20 cellular contexts compared by ENCODE assay signal in the genomic region with DNA sequence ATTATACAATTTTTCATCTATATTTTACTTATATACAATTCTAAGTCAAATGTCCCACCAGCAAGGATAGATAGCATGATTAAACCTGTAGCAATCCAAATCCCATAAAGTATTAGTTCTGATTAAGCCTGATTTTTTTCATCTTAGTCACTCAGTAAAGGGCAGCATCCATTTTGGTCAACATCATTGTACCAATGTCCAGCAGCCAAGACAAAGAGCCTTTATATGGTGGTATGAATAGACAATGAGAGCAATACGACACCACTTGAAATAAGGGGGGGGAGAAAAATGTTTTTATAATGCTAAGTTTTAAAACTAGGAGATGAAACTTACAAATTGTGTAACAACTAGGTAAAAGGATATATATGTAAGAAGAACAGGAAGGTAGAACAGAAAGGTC. TPM values are rescaled to one million over a fixed set of nuclear protein-coding genes. Genes with fewer than 3 reads are reported as not detected.
A peak's percentile ranks its signal among the peaks of the same experiment; 100 is the strongest.
DNase-seq lines count a peak whose midpoint lies in the region; FAIRE-seq and TF ChIP-seq lines count a peak whose summit lies in the region.
"Had no signal": no experiment of that assay in that cellular context is flagged by ENCODE, and none has a peak within 500 bp of the region (broad histone marks: within the 10 kb centered on the region; RNA-seq: fewer than 3 reads in every experiment).

No MANE protein-coding gene starts in this region.

- H3K9me3 ChIP-seq in trophoblast cell (ENCODE audit: insufficient read depth, low read depth, low read length) = no peaks in the 10 kb centered on the region
- H3K9me3 ChIP-seq in esophagus squamous epithelium = no peaks in the 10 kb centered on the region

- H2BK12ac ChIP-seq in trophoblast cell (ENCODE audit: low read length) = no peak overlapping the region

- H3K27me3 Mint-ChIP-seq in Calu3 (ENCODE audit: unreplicated experiment) = no peaks in the 10 kb centered on the region
- peaks cover 3% of the 10 kb centered on the region for H3K27me3 Mint-ChIP-seq in endothelial cell (ENCODE audit: unreplicated experiment)
- H3K27me3 Mint-ChIP-seq: activated CD4-positive, alpha-beta T cell treated with anti-CD3 and anti-CD28 coated beads, Interleukin-2, amount 10 ng/mL, durations not matched to agents 7 days and 5 days; stimulated activated memory B cell treated with anti-CD40 and anti-IgM and Interleukin-4, amounts not matched to agents 10 μg/mL and 1 μg/mL and 100 μg/mL, for 72 hours had no signal

- H3K36me3 ChIP-seq in trophoblast cell (ENCODE audit: control insufficient read depth in 1 of 2, insufficient read depth in 2 of 2, low read length in 2 of 2) = peaks cover 2 to 3% of the 10 kb centered on the region in 2 experiments
- no peaks in the 10 kb centered on the region for H3K36me3 ChIP-seq in esophagus squamous epithelium

- H3K4me3 ChIP-seq in trophoblast cell (ENCODE audit: low read depth, low read length) (no peak overlapping the region), esophagus squamous epithelium (no peak overlapping the region)
- H3K4me3 ChIP-seq: coronary artery had no signal

- no peak overlapping the region for H4K91ac ChIP-seq in trophoblast cell (ENCODE audit: low read depth, low read length)

- H3K36me3 Mint-ChIP-seq in Calu3 (ENCODE audit: insufficient read depth, unreplicated experiment) (peaks cover 41% of the 10 kb centered on the region), endothelial cell (ENCODE audit: low read depth, unreplicated experiment) (peaks cover 6% of the 10 kb centered on the region)

- H2AK5ac ChIP-seq in trophoblast cell (ENCODE audit: low read length) = no peak overlapping the region

- H3K27me3 ChIP-seq in trophoblast cell (ENCODE audit: insufficient read depth, low read length) = no peaks in the 10 kb centered on the region
- H3K27me3 ChIP-seq in esophagus squamous epithelium = no peaks in the 10 kb centered on the region
- H3K27me3 ChIP-seq: brain microvascular endothelial cell had no signal

- H2BK5ac ChIP-seq in trophoblast cell (ENCODE audit: low read depth, low read length, poor library complexity) = no peak overlapping the region

- DNase-seq in Calu3 (peak; percentile 31), M059J (ENCODE audit: low read depth) (peak; percentile 39), frontal cortex (ENCODE audit: low spot score in 2 of 2) (peak in 1 of 2 donors; percentile 42), trophoblast cell (no peak), endothelial cell (ENCODE audit: low spot score) (no peak), esophagus squamous epithelium (lab: John Stamatoyannopoulos, UW) (no peak), NCI-H774 (lab: John Stamatoyannopoulos, UW) (no peak)
- DNase-seq: activated CD4-positive, alpha-beta T cell treated with anti-CD3 and anti-CD28 coated beads, Interleukin-2, amount 10 ng/mL, durations not matched to agents 7 days and 5 days; activated CD8-positive, alpha-beta memory T cell treated with anti-CD3 and anti-CD28 coated beads, Interleukin-2, amount 50 U/mL, for 4 hours; brain microvascular endothelial cell; Kasumi-1; NCI-H2171; NCI-H526 treated with DMSO at 0.1 percent for 48 hours; SHP77; T-helper 1 cell had no signal

- H4K8ac ChIP-seq in trophoblast cell (ENCODE audit: low read depth, low read length) = no peak overlapping the region

- TF ChIP-seq CTCF in Calu3 (IDR thresholded peaks at IDR 0.05; ENCODE audit: unreplicated experiment) = no peak
- TF ChIP-seq CTCF in endothelial cell (IDR thresholded peaks at IDR 0.05; ENCODE audit: unreplicated experiment) = no peak
- no peak for TF ChIP-seq CTCF in esophagus squamous epithelium (IDR thresholded peaks at IDR 0.05)

- no peak for TF ChIP-seq POLR2A in esophagus squamous epithelium (IDR thresholded peaks at IDR 0.05)

- H3K4me1 ChIP-seq in trophoblast cell (ENCODE audit: control insufficient read depth in 1 of 2, insufficient read depth in 2 of 2, low read length in 2 of 2) = no peaks in the 10 kb centered on the region
- peaks cover 2 to 72% (median 12%) of the 10 kb centered on the region in 3 donors for H3K4me1 ChIP-seq in esophagus squamous epithelium

- no peak overlapping the region for H2BK120ac ChIP-seq in trophoblast cell (ENCODE audit: insufficient read depth, low read length, poor library complexity)

- no peak overlapping the region for H3K9ac ChIP-seq in trophoblast cell (ENCODE audit: low read length)

- H3K4me1 Mint-ChIP-seq in Calu3 (ENCODE audit: low read depth, unreplicated experiment) (peaks cover 82% of the 10 kb centered on the region), endothelial cell (ENCODE audit: unreplicated experiment) (peaks cover 33% of the 10 kb centered on the region)

- no peak overlapping the region for H2AFZ ChIP-seq in trophoblast cell (ENCODE audit: insufficient read depth, low read length, poor library complexity)

- H3K9me3 Mint-ChIP-seq in Calu3 (ENCODE audit: low read depth, unreplicated experiment) (no peaks in the 10 kb centered on the region), endothelial cell (ENCODE audit: unreplicated experiment) (no peaks in the 10 kb centered on the region)
- H3K9me3 Mint-ChIP-seq: activated CD4-positive, alpha-beta T cell treated with anti-CD3 and anti-CD28 coated beads, Interleukin-2, amount 10 ng/mL, durations not matched to agents 7 days and 5 days; activated T-helper 2 cell treated with anti-CD3 and anti-CD28 coated beads, Interferon-gamma antibody, Interleukin-2, Interleukin-4, amounts not matched to agents 10 μg/mL and 5 μg/mL and 100 μg/mL, durations not matched to agents 14 hours and 24 hours and 36 hours; stimulated activated memory B cell treated with anti-CD40 and anti-IgM and Interleukin-4, amounts not matched to agents 10 μg/mL and 1 μg/mL and 100 μg/mL, for 72 hours had no signal

- no peak overlapping the region for H4K12ac ChIP-seq in trophoblast cell (ENCODE audit: low read depth, low read length)

- peaks cover 2% of the 10 kb centered on the region for H3K79me2 ChIP-seq in trophoblast cell (ENCODE audit: control insufficient read depth, insufficient read depth, low read length, poor library complexity)

- H3K27ac Mint-ChIP-seq in Calu3 (ENCODE audit: unreplicated experiment) (peak overlapping the region; percentile 86), endothelial cell (ENCODE audit: unreplicated experiment) (no peak overlapping the region)
- H3K27ac Mint-ChIP-seq: activated CD4-positive, alpha-beta T cell treated with anti-CD3 and anti-CD28 coated beads, Interleukin-2, amount 10 ng/mL, durations not matched to agents 7 days and 5 days; activated T-helper 2 cell treated with anti-CD3 and anti-CD28 coated beads, Interferon-gamma antibody, Interleukin-2, Interleukin-4, amounts not matched to agents 10 μg/mL and 5 μg/mL and 100 μg/mL, durations not matched to agents 14 hours and 24 hours and 36 hours; stimulated activated memory B cell treated with anti-CD40 and anti-IgM and Interleukin-4, amounts not matched to agents 10 μg/mL and 1 μg/mL and 100 μg/mL, for 72 hours had no signal

- H3K27ac ChIP-seq in trophoblast cell (ENCODE audit: low read depth, low read length) (no peak overlapping the region), esophagus squamous epithelium (no peak overlapping the region)
- H3K27ac ChIP-seq: brain microvascular endothelial cell, coronary artery had no signal

- H3K4me2 ChIP-seq in trophoblast cell (ENCODE audit: low read length) = no peak overlapping the region

- intact Hi-C loops in Calu3 (cut with micrococcal nuclease; ENCODE audit: unreplicated experiment) = no loop called here
- intact Hi-C loops in esophagus squamous epithelium (cut with DNase I) = no loop called here

- no peak overlapping the region for H3K14ac ChIP-seq in trophoblast cell (ENCODE audit: low read length)

- no CpG with 5 or more reads among the region's 1 CpG for WGBS in trophoblast cell (ENCODE audit: extremely low coverage, insufficient coverage, insufficient read length)
- WGBS in esophagus squamous epithelium, 2 donors = 90 to 100% methylated on average over 1 of the region's 1 CpG

- H3K23ac ChIP-seq in trophoblast cell (ENCODE audit: low read length) = no peak overlapping the region

- CTCF ChIA-PET in Calu3 (lab: Charles Lee) = interaction anchor here (0.7 kb wide), 1 partner anchor 79 kb away, joined by 4 read pairs; no protein-coding TSS in a partner anchor

- H3K79me1 ChIP-seq in trophoblast cell (ENCODE audit: low read length) = no peaks in the 10 kb centered on the region

- FAIRE-seq in frontal cortex (lab: Jason Lieb, UNC) = peak; percentile 80
- FAIRE-seq: endometrium had no signal

- no TSS peak for BruUV-seq in Calu3 (replicated peaks; lab: Mats Ljungman, UMichigan)

- peak overlapping the region; percentile 12 for H3K4me3 Mint-ChIP-seq in Calu3 (ENCODE audit: low read depth, unreplicated experiment)
- H3K4me3 Mint-ChIP-seq in endothelial cell (ENCODE audit: unreplicated experiment) = no peak overlapping the region
- H3K4me3 Mint-ChIP-seq: activated CD4-positive, alpha-beta T cell treated with anti-CD3 and anti-CD28 coated beads, Interleukin-2, amount 10 ng/mL, durations not matched to agents 7 days and 5 days; nephron; stimulated activated memory B cell treated with anti-CD40 and anti-IgM and Interleukin-4, amounts not matched to agents 10 μg/mL and 1 μg/mL and 100 μg/mL, for 72 hours had no signal

- no peak overlapping the region for H3K18ac ChIP-seq in trophoblast cell (ENCODE audit: low read length)

- H3K4ac ChIP-seq in trophoblast cell (ENCODE audit: low read depth, low read length) = peak overlapping the region; percentile 89

RNA-seq across cellular contexts. Expression of gene ZNF644, which starts 7.4 kb away (rescaled TPM):
- total RNA-seq in Calu3 (2022) = 69.4 and 76.0 TPM in 2 replicates
- 37.3 and 46.9 TPM in 2 replicates for total RNA-seq in M059J (2014; rRNA removed; shearing (Covaris generic))
- 281 TPM for total RNA-seq in frontal cortex
- polyA plus RNA-seq in trophoblast cell (2013) = 37.9 and 41.3 TPM in 2 replicates
- 67.1 TPM for total RNA-seq in endothelial cell (ENCODE audit: unreplicated experiment)
- total RNA-seq in esophagus squamous epithelium = 10 to 100 TPM; 19.6 to 51.3 (median 31.5) TPM

Comparison
In these comparisons a context has a peak if more than half of its experiments do, and no peak if none do; other contexts are left out.
1. DNase-seq: peak in Calu3 (single experiment) and M059J (single experiment); none in trophoblast cell (0 of 2), endothelial cell (single experiment), esophagus squamous epithelium (single experiment) and NCI-H774 (single experiment).